ENCODE assay signal across 20 cellular contexts in the genomic region with DNA sequence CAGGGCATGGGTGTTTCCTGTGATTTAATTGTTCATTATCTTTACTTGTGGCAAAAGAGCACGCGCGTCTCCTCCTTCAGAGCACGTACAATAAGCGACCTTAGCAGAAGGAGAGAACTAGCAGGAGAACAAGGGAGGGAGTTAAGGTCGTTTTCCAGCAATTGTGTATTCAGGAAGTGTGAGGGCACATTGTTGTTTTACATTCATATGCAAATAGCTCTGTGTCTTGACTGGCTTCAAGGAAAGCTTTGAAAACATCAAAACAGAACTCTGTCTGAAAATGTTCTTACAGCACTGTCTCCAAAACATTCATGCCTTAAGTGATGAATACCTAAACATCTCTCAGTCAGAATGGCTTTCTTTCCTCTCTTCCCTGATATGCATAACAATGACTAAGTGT.
DNase-seq lines count a peak whose midpoint lies in the region; ATAC-seq and TF ChIP-seq lines count a peak whose summit lies in the region.
"Had no signal": no experiment of that assay in that cellular context is flagged by ENCODE, and none has a peak within 500 bp of the region (broad histone marks: within the 10 kb centered on the region; RNA-seq: fewer than 3 reads in every experiment).

No MANE protein-coding gene starts in this region.

- H3K27me3 Mint-ChIP-seq in WTC11 (ENCODE audit: low read depth), result peaks cover 10% of the 10 kb centered on the region
- peaks cover 3% of the 10 kb centered on the region for H3K27me3 Mint-ChIP-seq in neural progenitor cell (ENCODE audit: insufficient read depth, low read depth)
- H3K27me3 Mint-ChIP-seq in endodermal cell (ENCODE audit: insufficient read depth), result no peaks in the 10 kb centered on the region
- H3K27me3 Mint-ChIP-seq: B cell; CD4-positive, CD25-positive, alpha-beta regulatory T cell had no signal

- H3K4me3 Mint-ChIP-seq in WTC11 (no peak overlapping the region), neural progenitor cell (no peak overlapping the region), endodermal cell (no peak overlapping the region)
- H3K4me3 Mint-ChIP-seq: B cell; CD4-positive, CD25-positive, alpha-beta regulatory T cell; CD8-positive, alpha-beta T cell; H9 had no signal

- H3K27me3 ChIP-seq in HUES48 (ENCODE audit: control insufficient read depth, insufficient read depth, low read length) (no peaks in the 10 kb centered on the region), neural progenitor cell (no peaks in the 10 kb centered on the region), right lobe of liver (no peaks in the 10 kb centered on the region), endodermal cell (ENCODE audit: control insufficient read depth, insufficient read depth, low read length, poor library complexity, severe bottlenecking) (no peaks in the 10 kb centered on the region)
- H3K27me3 ChIP-seq: BLaER1 had no signal

- DNase-seq in ELF-1 (ENCODE audit: low read depth, low spot score) (peak; percentile 48), WTC11 (ENCODE audit: low spot score) (no peak), neural progenitor cell (ENCODE audit: low spot score) (peak; percentile 3), right lobe of liver (no peak), endodermal cell (no peak)
- DNase-seq: Caco-2; CD4-positive, CD25-positive, alpha-beta regulatory T cell; CD8-positive, alpha-beta T cell; DMS153; DND-41; GDM1; H9 had no signal

- H3K27ac Mint-ChIP-seq in WTC11, result no peak overlapping the region
- H3K27ac Mint-ChIP-seq in neural progenitor cell, result no peak overlapping the region
- no peak overlapping the region for H3K27ac Mint-ChIP-seq in endodermal cell
- H3K27ac Mint-ChIP-seq: B cell; CD4-positive, CD25-positive, alpha-beta regulatory T cell; CD8-positive, alpha-beta T cell; H9 had no signal

- no peak overlapping the region for H2AFZ ChIP-seq in neural progenitor cell (replicated peaks)

- peaks cover 9% of the 10 kb centered on the region for H3K9me3 ChIP-seq in HUES48 (ENCODE audit: control insufficient read depth, insufficient read depth, low read length)
- no peaks in the 10 kb centered on the region for H3K9me3 ChIP-seq in neural progenitor cell (ENCODE audit: low read depth)
- H3K9me3 ChIP-seq in right lobe of liver, result no peaks in the 10 kb centered on the region
- H3K9me3 ChIP-seq in endodermal cell (ENCODE audit: control insufficient read depth, low read length), result peaks cover 72% of the 10 kb centered on the region
- H3K9me3 ChIP-seq: BLaER1, Caco-2 had no signal

- no peaks in the 10 kb centered on the region for H3F3A ChIP-seq in neural progenitor cell (ENCODE audit: low read depth)

- peak overlapping the region; percentile 78 for H3K27ac ChIP-seq in HUES48 (ENCODE audit: low read depth, low read length)
- no peak overlapping the region for H3K27ac ChIP-seq in neural progenitor cell
- H3K27ac ChIP-seq in right lobe of liver, result no peak overlapping the region
- H3K27ac ChIP-seq in endodermal cell (ENCODE audit: low read depth, low read length), result no peak overlapping the region
- H3K27ac ChIP-seq: 22Rv1, BLaER1, C4-2B had no signal

- no peak for TF ChIP-seq CTCF in WTC11 (IDR thresholded peaks at IDR 0.05)
- TF ChIP-seq CTCF in neural progenitor cell (IDR thresholded peaks at IDR 0.05), result no peak
- TF ChIP-seq CTCF in right lobe of liver (IDR thresholded peaks at IDR 0.05), result no peak
- TF ChIP-seq CTCF in endodermal cell (conservative IDR thresholded peaks at IDR 0.05), result no peak

- no peaks in the 10 kb centered on the region for H3K36me3 ChIP-seq in HUES48 (ENCODE audit: control insufficient read depth, insufficient read depth, low read length)
- H3K36me3 ChIP-seq in neural progenitor cell, result no peaks in the 10 kb centered on the region
- no peaks in the 10 kb centered on the region for H3K36me3 ChIP-seq in right lobe of liver
- no peaks in the 10 kb centered on the region for H3K36me3 ChIP-seq in endodermal cell (ENCODE audit: control insufficient read depth, insufficient read depth, low read length)
- H3K36me3 ChIP-seq: BLaER1 had no signal

- POLR2A ChIA-PET in WTC11 (lab: Charles Lee), result no interaction called here

- H3K4me1 ChIP-seq in HUES48 (ENCODE audit: control insufficient read depth, insufficient read depth, low read length) (0 out of 2 replicates have a peak, but pooled peaks cover 8% of the 10 kb centered on the region), neural progenitor cell (no peaks in the 10 kb centered on the region), right lobe of liver (no peaks in the 10 kb centered on the region), endodermal cell (ENCODE audit: control insufficient read depth, insufficient read depth, low read length) (no peaks in the 10 kb centered on the region)
- H3K4me1 ChIP-seq: BLaER1, Caco-2 had no signal

- no peak overlapping the region for H3K4me2 ChIP-seq in neural progenitor cell
- H3K4me2 ChIP-seq: BLaER1 had no signal

- H3K9ac ChIP-seq in HUES48 (ENCODE audit: low read depth, low read length) (no peak overlapping the region), neural progenitor cell (no peak overlapping the region), endodermal cell (ENCODE audit: extremely low read depth, low read length, poor library complexity, severe bottlenecking) (no peak overlapping the region)
- H3K9ac ChIP-seq: BLaER1 had no signal

- H3K79me2 ChIP-seq in neural progenitor cell (ENCODE audit: low read depth), result no peaks in the 10 kb centered on the region

- no peak overlapping the region for H3K4me3 ChIP-seq in HUES48 (ENCODE audit: low read depth, low read length)
- H3K4me3 ChIP-seq in neural progenitor cell, result no peak overlapping the region
- H3K4me3 ChIP-seq in right lobe of liver, result no peak overlapping the region
- no peak overlapping the region for H3K4me3 ChIP-seq in endodermal cell (ENCODE audit: low read length)
- H3K4me3 ChIP-seq: BLaER1, GM12878 had no signal

- peak; percentile 28 for ATAC-seq in WTC11
- ATAC-seq in right lobe of liver, result no peak
- ATAC-seq in GM19328 (IDR thresholded peaks at IDR 0.05; ENCODE audit: unreplicated experiment), result no peak
- ATAC-seq: CD8-positive, alpha-beta T cell; GM12878; HCT116 had no signal

- WGBS in right lobe of liver (ENCODE audit: insufficient coverage, low coverage, low lambda C conversion rate, missing lambda C conversion rate), result 56% methylated on average over 6 of the region's 6 CpGs
- WGBS in endodermal cell (ENCODE audit: insufficient coverage in 1 of 2, insufficient read length in 1 of 2), 2 experiments, result 74 to 75% methylated on average over 6 of the region's 6 CpGs

- H3K36me3 Mint-ChIP-seq in WTC11, result peaks cover 79% of the 10 kb centered on the region
- no peaks in the 10 kb centered on the region for H3K36me3 Mint-ChIP-seq in neural progenitor cell
- H3K36me3 Mint-ChIP-seq in endodermal cell (ENCODE audit: low read depth), result no peaks in the 10 kb centered on the region
- H3K36me3 Mint-ChIP-seq: CD4-positive, CD25-positive, alpha-beta regulatory T cell; CD8-positive, alpha-beta T cell had no signal

- H3K9me3 Mint-ChIP-seq in WTC11 (peaks cover 95% of the 10 kb centered on the region), neural progenitor cell (peaks cover 12% of the 10 kb centered on the region), endodermal cell (peaks cover 93% of the 10 kb centered on the region)
- H3K9me3 Mint-ChIP-seq: CD8-positive, alpha-beta T cell had no signal

- H3K4me1 Mint-ChIP-seq in WTC11 (peaks cover 3% of the 10 kb centered on the region; the same call in 1 of the 2 replicates), neural progenitor cell (no peaks in the 10 kb centered on the region), endodermal cell (no peaks in the 10 kb centered on the region)
- H3K4me1 Mint-ChIP-seq: B cell; CD4-positive, CD25-positive, alpha-beta regulatory T cell had no signal

- TF ChIP-seq POLR2A in right lobe of liver (IDR thresholded peaks at IDR 0.05), result no peak

- CTCF ChIA-PET in WTC11 (lab: Charles Lee), result no interaction called here

- no peaks in the 10 kb centered on the region for H4K20me1 ChIP-seq in neural progenitor cell (ENCODE audit: low read depth)
- H4K20me1 ChIP-seq: BLaER1 had no signal

- intact Hi-C loops in right lobe of liver (cut with DNase I), result no loop called here

TF ChIP-seq in WTC11, 78 proteins besides CTCF, POLR2A, EP300 and RAD21 (continues in another document):
- no peak for TF ChIP-seq ZBTB21 (CRISPR knock-in tag; IDR thresholded peaks at IDR 0.05; ENCODE audit: borderline replicate concordance)
- TF ChIP-seq, protein P1, sequence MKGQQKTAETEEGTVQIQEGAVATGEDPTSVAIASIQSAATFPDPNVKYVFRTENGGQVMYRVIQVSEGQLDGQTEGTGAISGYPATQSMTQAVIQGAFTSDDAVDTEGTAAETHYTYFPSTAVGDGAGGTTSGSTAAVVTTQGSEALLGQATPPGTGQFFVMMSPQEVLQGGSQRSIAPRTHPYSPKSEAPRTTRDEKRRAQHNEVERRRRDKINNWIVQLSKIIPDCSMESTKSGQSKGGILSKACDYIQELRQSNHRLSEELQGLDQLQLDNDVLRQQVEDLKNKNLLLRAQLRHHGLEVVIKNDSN (CRISPR knock-in tag; IDR thresholded peaks at IDR 0.05), result no peak
- TF ChIP-seq, protein P2, sequence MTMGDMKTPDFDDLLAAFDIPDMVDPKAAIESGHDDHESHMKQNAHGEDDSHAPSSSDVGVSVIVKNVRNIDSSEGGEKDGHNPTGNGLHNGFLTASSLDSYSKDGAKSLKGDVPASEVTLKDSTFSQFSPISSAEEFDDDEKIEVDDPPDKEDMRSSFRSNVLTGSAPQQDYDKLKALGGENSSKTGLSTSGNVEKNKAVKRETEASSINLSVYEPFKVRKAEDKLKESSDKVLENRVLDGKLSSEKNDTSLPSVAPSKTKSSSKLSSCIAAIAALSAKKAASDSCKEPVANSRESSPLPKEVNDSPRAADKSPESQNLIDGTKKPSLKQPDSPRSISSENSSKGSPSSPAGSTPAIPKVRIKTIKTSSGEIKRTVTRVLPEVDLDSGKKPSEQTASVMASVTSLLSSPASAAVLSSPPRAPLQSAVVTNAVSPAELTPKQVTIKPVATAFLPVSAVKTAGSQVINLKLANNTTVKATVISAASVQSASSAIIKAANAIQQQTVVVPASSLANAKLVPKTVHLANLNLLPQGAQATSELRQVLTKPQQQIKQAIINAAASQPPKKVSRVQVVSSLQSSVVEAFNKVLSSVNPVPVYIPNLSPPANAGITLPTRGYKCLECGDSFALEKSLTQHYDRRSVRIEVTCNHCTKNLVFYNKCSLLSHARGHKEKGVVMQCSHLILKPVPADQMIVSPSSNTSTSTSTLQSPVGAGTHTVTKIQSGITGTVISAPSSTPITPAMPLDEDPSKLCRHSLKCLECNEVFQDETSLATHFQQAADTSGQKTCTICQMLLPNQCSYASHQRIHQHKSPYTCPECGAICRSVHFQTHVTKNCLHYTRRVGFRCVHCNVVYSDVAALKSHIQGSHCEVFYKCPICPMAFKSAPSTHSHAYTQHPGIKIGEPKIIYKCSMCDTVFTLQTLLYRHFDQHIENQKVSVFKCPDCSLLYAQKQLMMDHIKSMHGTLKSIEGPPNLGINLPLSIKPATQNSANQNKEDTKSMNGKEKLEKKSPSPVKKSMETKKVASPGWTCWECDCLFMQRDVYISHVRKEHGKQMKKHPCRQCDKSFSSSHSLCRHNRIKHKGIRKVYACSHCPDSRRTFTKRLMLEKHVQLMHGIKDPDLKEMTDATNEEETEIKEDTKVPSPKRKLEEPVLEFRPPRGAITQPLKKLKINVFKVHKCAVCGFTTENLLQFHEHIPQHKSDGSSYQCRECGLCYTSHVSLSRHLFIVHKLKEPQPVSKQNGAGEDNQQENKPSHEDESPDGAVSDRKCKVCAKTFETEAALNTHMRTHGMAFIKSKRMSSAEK (CRISPR knock-in tag; IDR thresholded peaks at IDR 0.05; ENCODE audit: borderline replicate concordance), result no peak

Comparison
In these comparisons a context has a peak if more than half of its experiments do, and no peak if none do; other contexts are left out.
1. DNase-seq: peak in ELF-1 (single experiment) and neural progenitor cell (single experiment); none in WTC11 (single experiment), right lobe of liver (0 of 3) and endodermal cell (single experiment).